In the genomic region with DNA sequence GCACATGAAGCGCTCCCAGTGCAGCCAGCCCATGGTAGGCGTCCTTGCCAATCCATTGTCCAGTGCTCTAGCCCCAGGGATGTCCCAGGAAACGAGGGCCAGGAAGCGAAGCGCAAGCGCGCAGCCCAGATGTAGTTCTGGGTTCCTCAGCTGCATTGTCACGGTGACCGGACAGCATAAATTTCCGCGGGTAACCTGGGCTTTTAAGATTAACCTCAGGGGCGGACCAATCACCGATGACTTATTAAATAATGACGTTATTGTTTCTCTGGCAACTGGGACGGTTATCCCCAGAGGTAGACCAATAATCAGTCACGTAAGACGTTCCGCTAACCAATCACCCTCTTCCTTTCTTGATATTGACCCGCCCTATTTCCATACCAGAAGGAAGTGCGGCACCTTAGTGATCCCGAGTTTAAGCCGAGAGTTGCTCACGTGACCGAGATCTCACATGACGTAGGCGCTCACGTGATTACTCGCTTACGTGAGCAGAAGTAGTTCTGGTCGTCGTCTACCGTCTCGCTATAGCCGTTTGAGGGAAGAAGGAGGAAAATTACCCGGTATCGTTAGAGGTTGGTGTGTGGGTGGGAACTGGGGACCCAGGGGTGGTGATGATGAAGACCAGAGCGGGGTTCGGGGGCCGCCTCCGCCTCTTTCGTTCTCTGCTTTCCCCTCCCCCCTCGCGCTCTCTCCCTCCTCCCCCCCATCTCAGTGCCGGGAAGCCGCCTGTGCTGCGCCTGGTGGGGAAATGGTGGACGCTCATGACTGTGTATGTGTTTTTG, we compare ENCODE assay signal across 8 cellular contexts. TPM values are rescaled to one million over a fixed set of nuclear protein-coding genes. Genes with fewer than 3 reads are reported as not detected.
A peak's percentile ranks its signal among the peaks of the same experiment; 100 is the strongest.
DNase-seq lines count a peak whose midpoint lies in the region; ATAC-seq and TF ChIP-seq lines count a peak whose summit lies in the region.

A gene (minus strand): TSS at position 178 of the 782 bp plus-strand sequence. CDS start 22 bp downstream, at position 156.
A gene with protein sequence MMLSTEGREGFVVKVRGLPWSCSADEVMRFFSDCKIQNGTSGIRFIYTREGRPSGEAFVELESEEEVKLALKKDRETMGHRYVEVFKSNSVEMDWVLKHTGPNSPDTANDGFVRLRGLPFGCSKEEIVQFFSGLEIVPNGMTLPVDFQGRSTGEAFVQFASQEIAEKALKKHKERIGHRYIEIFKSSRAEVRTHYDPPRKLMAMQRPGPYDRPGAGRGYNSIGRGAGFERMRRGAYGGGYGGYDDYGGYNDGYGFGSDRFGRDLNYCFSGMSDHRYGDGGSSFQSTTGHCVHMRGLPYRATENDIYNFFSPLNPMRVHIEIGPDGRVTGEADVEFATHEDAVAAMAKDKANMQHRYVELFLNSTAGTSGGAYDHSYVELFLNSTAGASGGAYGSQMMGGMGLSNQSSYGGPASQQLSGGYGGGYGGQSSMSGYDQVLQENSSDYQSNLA (plus strand): TSS at position 475 of the 782 bp plus-strand sequence. CDS start 3,767 bp downstream, outside the sequence.

- DNase-seq in GM03348 (ENCODE audit: low spot score) (peak; percentile 90), HFFc6 (peak; percentile 98), NB4 (ENCODE audit: low read depth) (peak; percentile 97), SK-N-MC (ENCODE audit: low read depth, low spot score) (peak; percentile 95), substantia nigra (lab: John Stamatoyannopoulos, UW) (peak; percentile 32 to 92 (median 76))
- peak; percentile 91 for DNase-seq in activated naive CD4-positive, alpha-beta T cell treated with anti-CD3 and anti-CD28 coated beads, Interleukin-2, amount 10 ng/mL, durations not matched to agents 7 days and 5 days

- H3K9ac ChIP-seq in SK-N-MC (ENCODE audit: insufficient read length) = peak within 1 kb of the TSS; percentile 95

- TF ChIP-seq POLR2A in NB4 (IDR thresholded peaks at IDR 0.05; ENCODE audit: extremely low read depth, insufficient read length) (peak; percentile 58), gastroesophageal sphincter (IDR thresholded peaks at IDR 0.05) (peak; percentile 55 to 74)

- 0 to 39% methylated on average over 2 to 6 of the region's 47 CpGs for WGBS in gastroesophageal sphincter (ENCODE audit: low coverage in 1 of 2), 2 donors

- no peaks in the 10 kb centered on the region for H3K9me3 ChIP-seq in SK-N-MC (ENCODE audit: low read depth, low read length)
- no peaks in the 10 kb centered on the region for H3K9me3 ChIP-seq in gastroesophageal sphincter
- H3K9me3 ChIP-seq in neutrophil = no peaks in the 10 kb centered on the region

- H3K4me1 ChIP-seq in gastroesophageal sphincter = peaks cover 0 to 50% (median 0%) of the 10 kb centered on the region in 3 donors
- H3K4me1 ChIP-seq in neutrophil (ENCODE audit: control insufficient read depth in 1 of 2, insufficient read depth in 1 of 2, low read depth in 1 of 2, low read length in 1 of 2) = peaks cover 30 to 39% of the 10 kb centered on the region in 2 experiments

- H3K36me3 ChIP-seq in SK-N-MC (ENCODE audit: insufficient read depth, low read length) (peaks cover 14% of the 10 kb centered on the region; the same call in 1 of the 2 replicates), gastroesophageal sphincter (peaks cover 0 to 11% of the 10 kb centered on the region in 2 donors), neutrophil (peaks cover 11% of the 10 kb centered on the region)

- H3K27ac Mint-ChIP-seq in HFFc6 = peak within 1 kb of the TSS; percentile 97
- peak within 1 kb of the TSS; percentile 97 for H3K27ac Mint-ChIP-seq in activated naive CD4-positive, alpha-beta T cell treated with anti-CD3 and anti-CD28 coated beads, Interleukin-2, amount 10 ng/mL, durations not matched to agents 7 days and 5 days

- no peak for TF ChIP-seq EP300 in gastroesophageal sphincter (IDR thresholded peaks at IDR 0.05)

- no peaks in the 10 kb centered on the region; the same call in 1 of the 2 replicates for H3K27me3 Mint-ChIP-seq in HFFc6 (ENCODE audit: insufficient read depth)
- no peaks in the 10 kb centered on the region for H3K27me3 Mint-ChIP-seq in activated naive CD4-positive, alpha-beta T cell treated with anti-CD3 and anti-CD28 coated beads, Interleukin-2, amount 10 ng/mL, durations not matched to agents 7 days and 5 days

- H3K4me1 Mint-ChIP-seq in HFFc6 (ENCODE audit: low read depth) = peaks cover 30% of the 10 kb centered on the region
- H3K4me1 Mint-ChIP-seq in activated naive CD4-positive, alpha-beta T cell treated with anti-CD3 and anti-CD28 coated beads, Interleukin-2, amount 10 ng/mL, durations not matched to agents 7 days and 5 days = peaks cover 38% of the 10 kb centered on the region

- H3K27me3 ChIP-seq in gastroesophageal sphincter (no peaks in the 10 kb centered on the region), neutrophil (no peaks in the 10 kb centered on the region)

- H3K27ac ChIP-seq in SK-N-MC (peak within 1 kb of the TSS; percentile 93), gastroesophageal sphincter (peak within 1 kb of the TSS; percentile 90 to 99 (median 90)), neutrophil (peak within 1 kb of the TSS; percentile 98), substantia nigra (ENCODE audit: low read depth, low read length, poor library complexity, severe bottlenecking) (peak within 1 kb of the TSS; percentile 87)

- no peaks in the 10 kb centered on the region for H3K9me3 Mint-ChIP-seq in HFFc6
- H3K9me3 Mint-ChIP-seq in activated naive CD4-positive, alpha-beta T cell treated with anti-CD3 and anti-CD28 coated beads, Interleukin-2, amount 10 ng/mL, durations not matched to agents 7 days and 5 days = no peaks in the 10 kb centered on the region

- ATAC-seq in gastroesophageal sphincter = peak; percentile 99

- TF ChIP-seq CTCF in HFFc6 (IDR thresholded peaks at IDR 0.05) = no peak
- no peak for TF ChIP-seq CTCF in NB4 (IDR thresholded peaks at IDR 0.05; ENCODE audit: low read depth, low read length)
- TF ChIP-seq CTCF in gastroesophageal sphincter (IDR thresholded peaks at IDR 0.05) = peak in 2 of 4 experiments; percentile 20 to 29
- TF ChIP-seq CTCF in neutrophil (IDR thresholded peaks at IDR 0.05) = peak; percentile 52

- H3K4me3 ChIP-seq in NB4 (ENCODE audit: low read depth, low read length) (peak within 1 kb of the TSS; percentile 97), SK-N-MC (peak within 1 kb of the TSS; percentile 89), gastroesophageal sphincter (peak within 1 kb of the TSS; percentile 63 to 95), neutrophil (ENCODE audit: low read depth in 1 of 2, low read length in 1 of 2) (peak within 1 kb of the TSS; percentile 66 to 74)

- H3K4me3 Mint-ChIP-seq in HFFc6 = peak within 1 kb of the TSS; percentile 97
- peak within 1 kb of the TSS; percentile 93 for H3K4me3 Mint-ChIP-seq in activated naive CD4-positive, alpha-beta T cell treated with anti-CD3 and anti-CD28 coated beads, Interleukin-2, amount 10 ng/mL, durations not matched to agents 7 days and 5 days

- peaks cover 5% of the 10 kb centered on the region; the same call in 1 of the 2 replicates for H3K36me3 Mint-ChIP-seq in HFFc6 (ENCODE audit: low read depth)
- H3K36me3 Mint-ChIP-seq in activated naive CD4-positive, alpha-beta T cell treated with anti-CD3 and anti-CD28 coated beads, Interleukin-2, amount 10 ng/mL, durations not matched to agents 7 days and 5 days = peaks cover 12% of the 10 kb centered on the region

- CTCF ChIA-PET in activated naive CD4-positive, alpha-beta T cell treated with anti-CD3 and anti-CD28 coated beads, Interleukin-2, amount 10 ng/mL, durations not matched to agents 7 days and 5 days (lab: Charles Lee) = no interaction called here

RNA-seq across cellular contexts. Expression of the first gene that starts in this region (rescaled TPM):
- total RNA-seq in HFFc6 (2021; fragmentation: NEBNext Ultra II Directional; extraction: Animal tissue kit (Norgen Biotek cat#: 25700)) = 10 to 100 TPM; 40.3 to 65.8 (median 45.0) TPM
- total RNA-seq in gastroesophageal sphincter = 10 to 100 TPM in 3 of 4 donors, 1 to 10 TPM in 1; 9.2 to 22.0 (median 16.1) TPM

RNA-seq across cellular contexts. Expression of the second gene that starts in this region (rescaled TPM):
- 10 to 100 TPM; 60.5 to 74.5 (median 68.1) TPM for total RNA-seq in HFFc6 (2021; fragmentation: NEBNext Ultra II Directional; extraction: Animal tissue kit (Norgen Biotek cat#: 25700))
- total RNA-seq in gastroesophageal sphincter = 10 to 100 TPM; 38.8 to 66.6 (median 62.1) TPM

Comparison
In these comparisons a context has a peak if more than half of its experiments do, and no peak if none do; other contexts are left out.
1. Peak in every context shown above with its lines: DNase-seq, ATAC-seq, H3K4me3 ChIP-seq and H3K27ac ChIP-seq.